ENCODE assay signal across 1 cellular context in genomic region chr2:240793313-240794177, GRCh38.
TF ChIP-seq lines count a peak whose summit lies in the region.

No MANE protein-coding gene starts in this region.

TF ChIP-seq in liver, 16 proteins besides CTCF, POLR2A, EP300 and RAD21 (continued from another document):
- no peak for TF ChIP-seq ZBTB33 (IDR thresholded peaks at IDR 0.05)
- no peak for TF ChIP-seq MAX (IDR thresholded peaks at IDR 0.05)
- no peak for TF ChIP-seq FOXA2 (IDR thresholded peaks at IDR 0.05)
